In genomic region chr3:196193738-196194541, GRCh38 we compare ENCODE assay signal across 1 cellular context.
TF ChIP-seq lines count a peak whose summit lies in the region.

No MANE protein-coding gene starts in this region.

TF ChIP-seq in K562, 482 proteins besides CTCF, POLR2A, EP300 and RAD21 (continued from another document and continues in another):
- TF ChIP-seq ZBTB7A (IDR thresholded peaks at IDR 0.05; ENCODE audit: borderline replicate concordance, control insufficient read depth, low read depth, low read length) (no peak), THRA (IDR thresholded peaks at IDR 0.05) (no peak), TAF15 (IDR thresholded peaks at IDR 0.05; ENCODE audit: low read depth, low read length) (no peak), ZSCAN32 (CRISPR knock-in tag; IDR thresholded peaks at IDR 0.05) (no peak), MIER1 (IDR thresholded peaks at IDR 0.05; ENCODE audit: low read depth) (no peak), ZNF347 (CRISPR knock-in tag; IDR thresholded peaks at IDR 0.05; ENCODE audit: low read depth) (no peak), NFYB (IDR thresholded peaks at IDR 0.05; ENCODE audit: extremely low read depth, insufficient read length) (no peak), GABPA (tag; conservative IDR thresholded peaks at IDR 0.05; ENCODE audit: low read depth) (no peak), DIDO1 (tag; IDR thresholded peaks at IDR 0.05; ENCODE audit: low read depth) (no peak), MBD1 (CRISPR knock-in tag; IDR thresholded peaks at IDR 0.05) (no peak), CREBBP (IDR thresholded peaks at IDR 0.05; ENCODE audit: low read depth, low read length) (no peak), ATF7 (IDR thresholded peaks at IDR 0.05) (no peak), SREBF1 (IDR thresholded peaks at IDR 0.05; ENCODE audit: borderline replicate concordance, low read depth, low read length) (no peak), E2F6 (IDR thresholded peaks at IDR 0.05; ENCODE audit: borderline replicate concordance in 1 of 2, extremely low read depth in 1 of 2, insufficient read depth in 1 of 2, insufficient read length in 1 of 2, low read depth in 1 of 2, low read length in 1 of 2, poor library complexity in 1 of 2, severe bottlenecking in 1 of 2) (no peak), ZNF239 (CRISPR knock-in tag; IDR thresholded peaks at IDR 0.05) (no peak), HMGN3 (IDR thresholded peaks at IDR 0.05; ENCODE audit: borderline replicate concordance, extremely low read depth, insufficient read length, low read depth, low read length) (peak; percentile 89), HNRNPUL1 (IDR thresholded peaks at IDR 0.05; ENCODE audit: low read length) (no peak), MAFF (IDR thresholded peaks at IDR 0.05; ENCODE audit: low read length) (no peak), ZBTB11 (CRISPR knock-in tag; IDR thresholded peaks at IDR 0.05) (peak in 1 of 3 experiments; percentile 65; a peak in 2 of 6 replicates), GATAD2A (IDR thresholded peaks at IDR 0.05) (peak; percentile 87), KLF6 (CRISPR knock-in tag; IDR thresholded peaks at IDR 0.05; ENCODE audit: borderline replicate concordance) (no peak), RBM17 (IDR thresholded peaks at IDR 0.05; ENCODE audit: borderline replicate concordance, low read depth, low read length) (no peak), TBL1XR1 (IDR thresholded peaks at IDR 0.05; ENCODE audit: low read length in 2 of 2) (0 out of 4 replicates have a peak, but pooled peaks of 1 of the 2 experiments have one; percentile 21), ZNF140 (CRISPR knock-in tag; IDR thresholded peaks at IDR 0.05) (no peak), NCOR1 (IDR thresholded peaks at IDR 0.05) (peak; percentile 80), TCF3 (CRISPR knock-in tag; IDR thresholded peaks at IDR 0.05) (peak; percentile 84), EGR1 (conservative IDR thresholded peaks at IDR 0.05) (no peak; the same call in 1 of the 2 replicates), ZBTB12 (CRISPR knock-in tag; IDR thresholded peaks at IDR 0.05) (no peak), TAF9B (IDR thresholded peaks at IDR 0.05; ENCODE audit: partially characterized antibody) (no peak), ZEB2 (IDR thresholded peaks at IDR 0.05) (no peak), KAT7 (CRISPR knock-in tag; IDR thresholded peaks at IDR 0.05; ENCODE audit: borderline replicate concordance) (no peak), ZNF583 (CRISPR knock-in tag; IDR thresholded peaks at IDR 0.05) (peak; percentile 84), COPS2 (conservative IDR thresholded peaks at IDR 0.05) (no peak), ZNF518B (CRISPR knock-in tag; IDR thresholded peaks at IDR 0.05) (no peak)
- TF ChIP-seq, protein P1, sequence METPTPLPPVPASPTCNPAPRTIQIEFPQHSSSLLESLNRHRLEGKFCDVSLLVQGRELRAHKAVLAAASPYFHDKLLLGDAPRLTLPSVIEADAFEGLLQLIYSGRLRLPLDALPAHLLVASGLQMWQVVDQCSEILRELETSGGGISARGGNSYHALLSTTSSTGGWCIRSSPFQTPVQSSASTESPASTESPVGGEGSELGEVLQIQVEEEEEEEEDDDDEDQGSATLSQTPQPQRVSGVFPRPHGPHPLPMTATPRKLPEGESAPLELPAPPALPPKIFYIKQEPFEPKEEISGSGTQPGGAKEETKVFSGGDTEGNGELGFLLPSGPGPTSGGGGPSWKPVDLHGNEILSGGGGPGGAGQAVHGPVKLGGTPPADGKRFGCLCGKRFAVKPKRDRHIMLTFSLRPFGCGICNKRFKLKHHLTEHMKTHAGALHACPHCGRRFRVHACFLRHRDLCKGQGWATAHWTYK (CRISPR knock-in tag; IDR thresholded peaks at IDR 0.05), result peak; percentile 76; the same call in 1 of the 2 replicates
- TF ChIP-seq, protein P2, sequence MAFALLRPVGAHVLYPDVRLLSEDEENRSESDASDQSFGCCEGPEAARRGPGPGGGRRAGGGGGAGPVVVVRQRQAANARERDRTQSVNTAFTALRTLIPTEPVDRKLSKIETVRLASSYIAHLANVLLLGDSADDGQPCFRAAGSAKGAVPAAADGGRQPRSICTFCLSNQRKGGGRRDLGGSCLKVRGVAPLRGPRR (CRISPR knock-in tag; IDR thresholded peaks at IDR 0.05), result no peak
- TF ChIP-seq, protein P3, sequence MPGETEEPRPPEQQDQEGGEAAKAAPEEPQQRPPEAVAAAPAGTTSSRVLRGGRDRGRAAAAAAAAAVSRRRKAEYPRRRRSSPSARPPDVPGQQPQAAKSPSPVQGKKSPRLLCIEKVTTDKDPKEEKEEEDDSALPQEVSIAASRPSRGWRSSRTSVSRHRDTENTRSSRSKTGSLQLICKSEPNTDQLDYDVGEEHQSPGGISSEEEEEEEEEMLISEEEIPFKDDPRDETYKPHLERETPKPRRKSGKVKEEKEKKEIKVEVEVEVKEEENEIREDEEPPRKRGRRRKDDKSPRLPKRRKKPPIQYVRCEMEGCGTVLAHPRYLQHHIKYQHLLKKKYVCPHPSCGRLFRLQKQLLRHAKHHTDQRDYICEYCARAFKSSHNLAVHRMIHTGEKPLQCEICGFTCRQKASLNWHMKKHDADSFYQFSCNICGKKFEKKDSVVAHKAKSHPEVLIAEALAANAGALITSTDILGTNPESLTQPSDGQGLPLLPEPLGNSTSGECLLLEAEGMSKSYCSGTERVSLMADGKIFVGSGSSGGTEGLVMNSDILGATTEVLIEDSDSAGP (CRISPR knock-in tag; IDR thresholded peaks at IDR 0.05), result no peak
- TF ChIP-seq, protein P4, sequence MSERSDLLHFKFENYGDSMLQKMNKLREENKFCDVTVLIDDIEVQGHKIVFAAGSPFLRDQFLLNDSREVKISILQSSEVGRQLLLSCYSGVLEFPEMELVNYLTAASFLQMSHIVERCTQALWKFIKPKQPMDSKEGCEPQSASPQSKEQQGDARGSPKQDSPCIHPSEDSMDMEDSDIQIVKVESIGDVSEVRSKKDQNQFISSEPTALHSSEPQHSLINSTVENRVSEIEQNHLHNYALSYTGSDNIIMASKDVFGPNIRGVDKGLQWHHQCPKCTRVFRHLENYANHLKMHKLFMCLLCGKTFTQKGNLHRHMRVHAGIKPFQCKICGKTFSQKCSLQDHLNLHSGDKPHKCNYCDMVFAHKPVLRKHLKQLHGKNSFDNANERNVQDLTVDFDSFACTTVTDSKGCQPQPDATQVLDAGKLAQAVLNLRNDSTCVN (CRISPR knock-in tag; IDR thresholded peaks at IDR 0.05), result no peak
- TF ChIP-seq, protein P5, sequence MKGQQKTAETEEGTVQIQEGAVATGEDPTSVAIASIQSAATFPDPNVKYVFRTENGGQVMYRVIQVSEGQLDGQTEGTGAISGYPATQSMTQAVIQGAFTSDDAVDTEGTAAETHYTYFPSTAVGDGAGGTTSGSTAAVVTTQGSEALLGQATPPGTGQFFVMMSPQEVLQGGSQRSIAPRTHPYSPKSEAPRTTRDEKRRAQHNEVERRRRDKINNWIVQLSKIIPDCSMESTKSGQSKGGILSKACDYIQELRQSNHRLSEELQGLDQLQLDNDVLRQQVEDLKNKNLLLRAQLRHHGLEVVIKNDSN (CRISPR knock-in tag; IDR thresholded peaks at IDR 0.05), result no peak
- TF ChIP-seq, protein P6, sequence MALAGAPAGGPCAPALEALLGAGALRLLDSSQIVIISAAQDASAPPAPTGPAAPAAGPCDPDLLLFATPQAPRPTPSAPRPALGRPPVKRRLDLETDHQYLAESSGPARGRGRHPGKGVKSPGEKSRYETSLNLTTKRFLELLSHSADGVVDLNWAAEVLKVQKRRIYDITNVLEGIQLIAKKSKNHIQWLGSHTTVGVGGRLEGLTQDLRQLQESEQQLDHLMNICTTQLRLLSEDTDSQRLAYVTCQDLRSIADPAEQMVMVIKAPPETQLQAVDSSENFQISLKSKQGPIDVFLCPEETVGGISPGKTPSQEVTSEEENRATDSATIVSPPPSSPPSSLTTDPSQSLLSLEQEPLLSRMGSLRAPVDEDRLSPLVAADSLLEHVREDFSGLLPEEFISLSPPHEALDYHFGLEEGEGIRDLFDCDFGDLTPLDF (CRISPR knock-in tag; IDR thresholded peaks at IDR 0.05), result peak; percentile 48; the same call in 1 of the 2 replicates
- TF ChIP-seq, protein P7, sequence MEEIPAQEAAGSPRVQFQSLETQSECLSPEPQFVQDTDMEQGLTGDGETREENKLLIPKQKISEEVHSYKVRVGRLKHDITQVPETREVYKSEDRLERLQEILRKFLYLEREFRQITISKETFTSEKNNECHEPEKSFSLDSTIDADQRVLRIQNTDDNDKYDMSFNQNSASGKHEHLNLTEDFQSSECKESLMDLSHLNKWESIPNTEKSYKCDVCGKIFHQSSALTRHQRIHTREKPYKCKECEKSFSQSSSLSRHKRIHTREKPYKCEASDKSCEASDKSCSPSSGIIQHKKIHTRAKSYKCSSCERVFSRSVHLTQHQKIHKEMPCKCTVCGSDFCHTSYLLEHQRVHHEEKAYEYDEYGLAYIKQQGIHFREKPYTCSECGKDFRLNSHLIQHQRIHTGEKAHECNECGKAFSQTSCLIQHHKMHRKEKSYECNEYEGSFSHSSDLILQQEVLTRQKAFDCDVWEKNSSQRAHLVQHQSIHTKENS (CRISPR knock-in tag; IDR thresholded peaks at IDR 0.05), result no peak
